In the genomic region with DNA sequence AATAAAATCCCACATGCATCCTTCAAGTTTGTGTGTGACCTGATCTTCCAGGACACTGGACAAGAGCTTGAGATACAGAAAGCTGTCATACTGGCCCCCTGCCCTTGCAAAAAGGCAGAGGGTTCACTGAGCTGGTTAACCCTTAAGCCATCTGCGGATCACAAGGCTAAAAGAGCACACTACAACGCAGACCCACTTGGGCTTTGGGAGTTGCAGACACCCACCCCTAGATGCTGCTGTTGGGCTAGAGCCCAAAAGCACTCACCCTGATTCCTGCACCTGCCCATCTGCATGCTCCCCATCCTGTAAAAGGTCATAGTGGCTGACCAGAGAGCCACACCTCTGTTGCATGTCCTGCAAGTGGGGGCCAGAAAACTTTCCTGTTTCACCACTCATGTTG, we compare ENCODE assay signal across 24 cellular contexts. TPM values are rescaled to one million over a fixed set of nuclear protein-coding genes. Genes with fewer than 3 reads are reported as not detected.
DNase-seq lines count a peak whose midpoint lies in the region; ATAC-seq and TF ChIP-seq lines count a peak whose summit lies in the region.
"Had no signal": no experiment of that assay in that cellular context is flagged by ENCODE, and none has a peak within 500 bp of the region (broad histone marks: within the 10 kb centered on the region; RNA-seq: fewer than 3 reads in every experiment).

No MANE protein-coding gene starts in this region.

- H3K4me1 Mint-ChIP-seq in activated naive CD4-positive, alpha-beta T cell treated with anti-CD3 and anti-CD28 coated beads, Interleukin-2, amount 50 U/mL, for 24 hours, result peaks cover 65% of the 10 kb centered on the region
- peaks cover 47% of the 10 kb centered on the region for H3K4me1 Mint-ChIP-seq in activated naive CD4-positive, alpha-beta T cell treated with anti-CD3 and anti-CD28 coated beads for 36 hours (ENCODE audit: low read depth)
- H3K4me1 Mint-ChIP-seq in immature natural killer cell, result peaks cover 60 to 93% of the 10 kb centered on the region in 2 donors

- no peaks in the 10 kb centered on the region for H3K27me3 Mint-ChIP-seq in activated naive CD4-positive, alpha-beta T cell treated with anti-CD3 and anti-CD28 coated beads, Interleukin-2, amount 50 U/mL, for 24 hours
- no peaks in the 10 kb centered on the region for H3K27me3 Mint-ChIP-seq in activated naive CD4-positive, alpha-beta T cell treated with anti-CD3 and anti-CD28 coated beads for 36 hours (ENCODE audit: low read depth)
- H3K27me3 Mint-ChIP-seq in immature natural killer cell (ENCODE audit: low read depth in 3 of 3), result peaks cover 0 to 1% (median 0%) of the 10 kb centered on the region in 3 donors
- H3K27me3 Mint-ChIP-seq: CD4-positive, alpha-beta T cell had no signal

- peak; percentile 29 for TF ChIP-seq CTCF in GM12873 (IDR thresholded peaks at IDR 0.05; ENCODE audit: insufficient read depth, low read depth, low read length, missing control alignments)
- TF ChIP-seq CTCF in WERI-Rb-1 (IDR thresholded peaks at IDR 0.05; ENCODE audit: low read depth, low read length), result 0 out of 2 replicates have a peak, but pooled peaks have one; percentile 13
- TF ChIP-seq CTCF in hepatocyte (IDR thresholded peaks at IDR 0.05; ENCODE audit: poor library complexity), result no peak

- H3K9me2 ChIP-seq in hepatocyte (replicated peaks; ENCODE audit: insufficient read depth), result no peaks in the 10 kb centered on the region

- DNase-seq in activated naive CD4-positive, alpha-beta T cell treated with anti-CD3 and anti-CD28 coated beads for 36 hours, result no peak
- DNase-seq in WERI-Rb-1, result no peak
- no peak for DNase-seq in immature natural killer cell
- DNase-seq in hepatocyte (ENCODE audit: low spot score), result no peak
- DNase-seq in caudate nucleus (lab: John Stamatoyannopoulos, UW), result no peak
- DNase-seq: 8988T; CD4-positive, alpha-beta T cell; COR-L47; DMS53; H7; IMR-90; MM.1S; NCI-H2029; NCI-H446 treated with DMSO at 0.1 percent for 48 hours; NCI-H526; SHP77 had no signal

- 96% methylated on average over 2 of the region's 2 CpGs for WGBS in hepatocyte (ENCODE audit: low lambda C conversion rate, missing lambda C conversion rate)

- peaks cover 12% of the 10 kb centered on the region for H3K4me1 ChIP-seq in hepatocyte (ENCODE audit: insufficient read depth)

- no peaks in the 10 kb centered on the region for H3K9me3 Mint-ChIP-seq in activated naive CD4-positive, alpha-beta T cell treated with anti-CD3 and anti-CD28 coated beads, Interleukin-2, amount 50 U/mL, for 24 hours
- no peaks in the 10 kb centered on the region for H3K9me3 Mint-ChIP-seq in activated naive CD4-positive, alpha-beta T cell treated with anti-CD3 and anti-CD28 coated beads for 36 hours
- H3K9me3 Mint-ChIP-seq in immature natural killer cell, result no peaks in the 10 kb centered on the region
- H3K9me3 Mint-ChIP-seq: CD4-positive, alpha-beta T cell had no signal

- no peaks in the 10 kb centered on the region for H4K20me1 ChIP-seq in hepatocyte (ENCODE audit: insufficient read depth, poor library complexity, severe bottlenecking)

- peaks cover 27% of the 10 kb centered on the region for H3K36me3 Mint-ChIP-seq in activated naive CD4-positive, alpha-beta T cell treated with anti-CD3 and anti-CD28 coated beads, Interleukin-2, amount 50 U/mL, for 24 hours
- peaks cover 26% of the 10 kb centered on the region for H3K36me3 Mint-ChIP-seq in activated naive CD4-positive, alpha-beta T cell treated with anti-CD3 and anti-CD28 coated beads for 36 hours (ENCODE audit: low read depth)
- H3K36me3 Mint-ChIP-seq in immature natural killer cell, result peaks cover 23 to 70% (median 47%) of the 10 kb centered on the region in 3 donors

- no peak overlapping the region for H2AFZ ChIP-seq in hepatocyte

- H3K9me3 ChIP-seq in WERI-Rb-1 (ENCODE audit: severe bottlenecking) (no peaks in the 10 kb centered on the region), hepatocyte (ENCODE audit: low read depth) (no peaks in the 10 kb centered on the region)

- ATAC-seq in HG02798 (IDR thresholded peaks at IDR 0.05; ENCODE audit: poor library complexity, unreplicated experiment), result no peak
- ATAC-seq: Panc1 had no signal

- intact Hi-C loops in activated naive CD4-positive, alpha-beta T cell treated with anti-CD3 and anti-CD28 coated beads for 36 hours (cut with micrococcal nuclease), result no loop called here

- no peak overlapping the region for H3K4me3 Mint-ChIP-seq in activated naive CD4-positive, alpha-beta T cell treated with anti-CD3 and anti-CD28 coated beads, Interleukin-2, amount 50 U/mL, for 24 hours
- H3K4me3 Mint-ChIP-seq in activated naive CD4-positive, alpha-beta T cell treated with anti-CD3 and anti-CD28 coated beads for 36 hours, result no peak overlapping the region
- H3K4me3 Mint-ChIP-seq in immature natural killer cell, result no peak overlapping the region
- H3K4me3 Mint-ChIP-seq: CD4-positive, alpha-beta T cell had no signal

- no peak overlapping the region for H3K27ac ChIP-seq in WERI-Rb-1
- no peak overlapping the region for H3K27ac ChIP-seq in hepatocyte
- no peak overlapping the region for H3K27ac ChIP-seq in caudate nucleus (ENCODE audit: low read depth, low read length)
- H3K27ac ChIP-seq: KMS-11, RWPE1 had no signal

- H3K27ac Mint-ChIP-seq in activated naive CD4-positive, alpha-beta T cell treated with anti-CD3 and anti-CD28 coated beads, Interleukin-2, amount 50 U/mL, for 24 hours, result peak overlapping the region; percentile 85
- H3K27ac Mint-ChIP-seq in activated naive CD4-positive, alpha-beta T cell treated with anti-CD3 and anti-CD28 coated beads for 36 hours, result no peak overlapping the region
- H3K27ac Mint-ChIP-seq in immature natural killer cell, result peak overlapping the region in 5 of 6 donors; percentile 77 to 82 (median 78)
- H3K27ac Mint-ChIP-seq: CD4-positive, alpha-beta T cell had no signal

- CTCF ChIA-PET in activated naive CD4-positive, alpha-beta T cell treated with anti-CD3 and anti-CD28 coated beads for 36 hours (lab: Charles Lee), result interaction anchor here (1.2 to 2.1 kb wide), 10 partner anchors 10 to 81 kb away, joined by 3 to 18 read pairs (median 6); no protein-coding TSS in a partner anchor

- H3K27me3 ChIP-seq in WERI-Rb-1 (ENCODE audit: insufficient read depth, low read depth, severe bottlenecking), result no peaks in the 10 kb centered on the region
- no peaks in the 10 kb centered on the region for H3K27me3 ChIP-seq in hepatocyte

- H3K36me3 ChIP-seq in WERI-Rb-1 (no peaks in the 10 kb centered on the region), hepatocyte (replicated peaks; ENCODE audit: insufficient read depth, low read depth) (no peaks in the 10 kb centered on the region)

- H3K4me3 ChIP-seq in WERI-Rb-1 (ENCODE audit: low read depth, low read length) (no peak overlapping the region), hepatocyte (no peak overlapping the region)

- H3K4me2 ChIP-seq in hepatocyte, result no peak overlapping the region
- H3K4me2 ChIP-seq: KMS-11 had no signal

- H3K79me2 ChIP-seq in hepatocyte, result no peaks in the 10 kb centered on the region

RNA-seq across cellular contexts. Expression of gene TXK, which starts 51.1 kb away (rescaled TPM):
- total RNA-seq in activated naive CD4-positive, alpha-beta T cell treated with anti-CD3 and anti-CD28 coated beads for 36 hours, result 10 to 100 TPM; 24.4 to 28.6 TPM
- polyA plus RNA-seq in immature natural killer cell, result 100 to 1,000 TPM; 176 to 314 (median 243) TPM
- total RNA-seq in hepatocyte, result 0.40 and 1.5 TPM in 2 replicates
- polyA plus RNA-seq in hepatocyte, result 0.18 and 0.76 TPM in 2 replicates
- total RNA-seq: G401, H7, IMR-90, SK-MEL-5 had no signal
- polyA plus RNA-seq: IMR-90 had no signal

Comparison
In these comparisons a context has a peak if more than half of its experiments do, and no peak if none do; other contexts are left out.
1. RNA of gene TXK, which starts 51.1 kb away (total RNA-seq): 24.4 to 28.6 TPM in activated naive CD4-positive, alpha-beta T cell treated with anti-CD3 and anti-CD28 coated beads for 36 hours; 0.40 to 1.5 TPM in hepatocyte; every median in the first group is over 10 times any median in the second.